8 cellular contexts compared by ENCODE assay signal in the genomic region with DNA sequence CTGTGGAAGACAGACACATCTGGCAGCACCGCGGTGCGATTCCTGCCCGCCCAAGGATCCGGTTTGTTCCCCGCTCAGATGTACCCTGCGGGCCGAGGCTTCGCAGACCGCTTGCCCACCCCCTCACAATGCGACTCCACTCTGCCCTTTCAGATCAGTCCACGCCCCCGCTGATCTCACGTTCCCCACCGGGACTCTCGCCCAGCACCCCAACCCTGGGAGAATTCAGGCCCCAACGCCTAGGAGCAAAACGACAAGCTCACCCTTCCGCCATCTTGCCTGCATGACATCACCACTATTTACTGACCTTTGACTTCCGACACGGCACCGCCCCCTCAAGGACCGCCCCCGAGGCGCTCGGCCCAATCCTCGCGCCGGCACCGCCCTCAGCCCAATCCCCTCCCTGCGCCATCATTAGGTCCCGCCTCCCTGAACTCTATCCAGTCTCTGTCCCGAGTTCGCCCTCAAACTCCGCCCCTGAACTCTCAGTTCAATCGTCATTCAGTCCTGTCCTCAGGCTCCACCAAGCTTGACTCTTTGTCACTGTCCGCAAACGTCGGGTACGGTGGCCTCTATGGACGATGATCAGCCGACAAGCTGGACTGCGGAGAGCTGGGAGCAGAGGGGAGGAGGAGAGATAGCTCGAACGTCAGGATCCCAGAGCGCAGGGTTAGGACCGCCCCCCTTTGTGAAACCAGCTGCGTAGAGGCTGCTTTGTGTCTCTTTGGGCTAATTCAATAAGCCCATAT. TPM values are rescaled to one million over a fixed set of nuclear protein-coding genes. Genes with fewer than 3 reads are reported as not detected.
DNase-seq lines count a peak whose midpoint lies in the region; ATAC-seq and TF ChIP-seq lines count a peak whose summit lies in the region.

A gene with protein sequence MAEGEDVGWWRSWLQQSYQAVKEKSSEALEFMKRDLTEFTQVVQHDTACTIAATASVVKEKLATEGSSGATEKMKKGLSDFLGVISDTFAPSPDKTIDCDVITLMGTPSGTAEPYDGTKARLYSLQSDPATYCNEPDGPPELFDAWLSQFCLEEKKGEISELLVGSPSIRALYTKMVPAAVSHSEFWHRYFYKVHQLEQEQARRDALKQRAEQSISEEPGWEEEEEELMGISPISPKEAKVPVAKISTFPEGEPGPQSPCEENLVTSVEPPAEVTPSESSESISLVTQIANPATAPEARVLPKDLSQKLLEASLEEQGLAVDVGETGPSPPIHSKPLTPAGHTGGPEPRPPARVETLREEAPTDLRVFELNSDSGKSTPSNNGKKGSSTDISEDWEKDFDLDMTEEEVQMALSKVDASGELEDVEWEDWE (minus strand): TSS at position 301 of the 749 bp plus-strand sequence. CDS start 27 bp downstream, at position 274.

- H2AFZ ChIP-seq in PC-9, result peak within 1 kb of the TSS; percentile 98

- CTCF ChIA-PET in PC-9 (lab: Charles Lee), result no interaction called here

- intact Hi-C loops in PC-9 (cut with micrococcal nuclease; ENCODE audit: unreplicated experiment) (loop anchor here (1.0 to 10.0 kb wide), 3 partner anchors 62 to 423 kb away; a partner anchor contains a TSS), mucosa of descending colon (cut with DNase I, micrococcal nuclease) (no loop called here)

- POLR2A ChIA-PET in PC-9 (lab: Charles Lee; ENCODE audit: unreplicated experiment), result interaction anchor here (0.6 to 1.0 kb wide), 4 partner anchors 44 to 749 kb away, joined by 3 to 10 read pairs (median 8); a partner anchor contains a TSS

- no peaks in the 10 kb centered on the region for H3K9me2 ChIP-seq in PC-9 (ENCODE audit: insufficient read depth)

- peaks cover 22% of the 10 kb centered on the region for H3K4me1 ChIP-seq in PC-9 (replicated peaks; ENCODE audit: insufficient read depth)
- H3K4me1 ChIP-seq in mucosa of descending colon (ENCODE audit: low read depth), result peaks cover 11% of the 10 kb centered on the region

- TF ChIP-seq CTCF in PC-9 (conservative IDR thresholded peaks at IDR 0.05), result no peak
- no peak for TF ChIP-seq CTCF in mucosa of descending colon (IDR thresholded peaks at IDR 0.05)

- BruUV-seq in PC-9 (replicated peaks; lab: Mats Ljungman, UMichigan), result no TSS peak

- peak; percentile 95 for ATAC-seq in GM21619 (IDR thresholded peaks at IDR 0.05; ENCODE audit: unreplicated experiment)
- peak; percentile 98 for ATAC-seq in mucosa of descending colon

- H3K27ac ChIP-seq in PC-9, result peak within 1 kb of the TSS; percentile 59
- H3K27ac ChIP-seq in epithelial cell of prostate, result peak within 1 kb of the TSS; percentile 77

- H3K36me3 ChIP-seq in PC-9 (ENCODE audit: low read depth) (peaks cover 11% of the 10 kb centered on the region; the same call in 1 of the 2 replicates), mucosa of descending colon (ENCODE audit: low read depth) (no peaks in the 10 kb centered on the region)

- no peaks in the 10 kb centered on the region for H3K27me3 ChIP-seq in PC-9 (ENCODE audit: insufficient read depth, low read depth)

- H3K4me3 ChIP-seq in Jurkat, Clone E6-1 (ENCODE audit: low read length), result peak within 1 kb of the TSS; percentile 94
- peak within 1 kb of the TSS; percentile 71 for H3K4me3 ChIP-seq in PC-9
- H3K4me3 ChIP-seq in mucosa of descending colon, result peak within 1 kb of the TSS; percentile 48

- no peaks in the 10 kb centered on the region for H3K9me3 ChIP-seq in PC-9 (ENCODE audit: insufficient read depth, low read depth)
- no peaks in the 10 kb centered on the region for H3K9me3 ChIP-seq in mucosa of descending colon

- DNase-seq in DMS153 (lab: John Stamatoyannopoulos, UW), result peak; percentile 100
- DNase-seq in Jurkat, Clone E6-1 (ENCODE audit: low read depth, low spot score), result peak; percentile 93
- peak; percentile 97 to 98 for DNase-seq in PC-9
- DNase-seq in activated T-cell treated with anti-CD3 and anti-CD28 coated beads, Interleukin-2, amount 50 U/mL, for 1 hour, result peak; percentile 98
- peak; percentile 87 for DNase-seq in epithelial cell of prostate (ENCODE audit: low read depth, low spot score)
- DNase-seq in mucosa of descending colon, result peak; percentile 98 to 99 (median 99)
- DNase-seq in stimulated activated CD8-positive, alpha-beta memory T cell treated with anti-CD3 and anti-CD28 coated beads, Interleukin-4, amount 100 ng/mL, for 24 hours (ENCODE audit: low read depth), result peak; percentile 95

- peak within 1 kb of the TSS; percentile 98 for H3K4me2 ChIP-seq in PC-9

- H3F3A ChIP-seq in PC-9 (ENCODE audit: insufficient read depth, low read depth), result peaks cover 7% of the 10 kb centered on the region; the same call in 1 of the 2 replicates

- H4K20me1 ChIP-seq in PC-9 (ENCODE audit: insufficient read depth), result peaks cover 6% of the 10 kb centered on the region

- peaks cover 38% of the 10 kb centered on the region for H3K79me2 ChIP-seq in PC-9 (ENCODE audit: low read depth)

RNA-seq across cellular contexts. Expression of the gene that starts here (rescaled TPM):
- polyA plus RNA-seq in Jurkat, Clone E6-1 (2012; ENCODE audit: insufficient read depth, insufficient read length), result 33.1 TPM
- total RNA-seq in PC-9 (2021), result 74.0 and 76.2 TPM in 2 replicates
- total RNA-seq in mucosa of descending colon, result 10 to 100 TPM; 72.1 to 89.9 (median 73.1) TPM

Comparison
In these comparisons a context has a peak if more than half of its experiments do, and no peak if none do; other contexts are left out.
1. Peak in every context shown above with its lines: DNase-seq, ATAC-seq, H3K4me3 ChIP-seq and H3K27ac ChIP-seq.